In the genomic region with DNA sequence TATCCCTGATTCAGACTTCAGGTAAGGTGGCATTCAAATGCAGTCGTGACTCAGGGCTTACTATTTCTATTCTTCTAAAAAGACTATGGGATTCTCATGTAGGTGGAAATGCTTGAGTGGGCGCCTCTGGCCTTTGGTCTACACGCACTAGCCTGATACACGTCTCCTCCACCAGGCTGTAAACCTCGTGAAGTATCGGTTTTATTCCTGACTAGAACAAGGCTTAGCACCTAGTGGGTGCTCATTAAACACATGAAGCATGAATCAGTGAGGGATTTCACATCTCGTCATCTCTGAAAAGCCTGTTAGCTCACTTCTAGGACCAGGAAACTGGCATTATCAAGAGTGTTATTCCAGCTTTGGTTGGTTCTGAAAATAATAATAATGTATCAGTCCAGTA, we compare ENCODE assay signal across 14 cellular contexts. TPM values are rescaled to one million over a fixed set of nuclear protein-coding genes. Genes with fewer than 3 reads are reported as not detected.
DNase-seq lines count a peak whose midpoint lies in the region; ATAC-seq, FAIRE-seq and TF ChIP-seq lines count a peak whose summit lies in the region.
"Had no signal": no experiment of that assay in that cellular context is flagged by ENCODE, and none has a peak within 500 bp of the region (broad histone marks: within the 10 kb centered on the region; RNA-seq: fewer than 3 reads in every experiment).

No MANE protein-coding gene starts in this region.

- H3K4me2 ChIP-seq in OCI-LY3 (ENCODE audit: low read length): no peak overlapping the region

- no peak for TF ChIP-seq POLR2A in vagina (IDR thresholded peaks at IDR 0.05)

- no peak overlapping the region for H3K27ac Mint-ChIP-seq in mesothelial cell of epicardium

- no peak overlapping the region for H3K4me3 ChIP-seq in OCI-LY3 (ENCODE audit: low read length)
- H3K4me3 ChIP-seq in kidney (ENCODE audit: low read length in 2 of 2): no peak overlapping the region
- H3K4me3 ChIP-seq in vagina: no peak overlapping the region
- H3K4me3 ChIP-seq: dorsolateral prefrontal cortex had no signal

- FAIRE-seq in kidney (lab: Jason Lieb, UNC): no peak

- no peaks in the 10 kb centered on the region for H3K9me3 Mint-ChIP-seq in mesothelial cell of epicardium

- no peak overlapping the region for H3K27ac ChIP-seq in OCI-LY3 (ENCODE audit: low read length)
- peak overlapping the region; percentile 53 to 77 for H3K27ac ChIP-seq in kidney (ENCODE audit: low read depth in 2 of 2, low read length in 2 of 2)
- H3K27ac ChIP-seq in vagina: peak overlapping the region; percentile 63
- H3K27ac ChIP-seq: dorsolateral prefrontal cortex had no signal

- no peak overlapping the region for H3K4me3 Mint-ChIP-seq in mesothelial cell of epicardium

- ATAC-seq in HG02571 (IDR thresholded peaks at IDR 0.05; ENCODE audit: unreplicated experiment): no peak

- peaks cover 2% of the 10 kb centered on the region for H3K27me3 Mint-ChIP-seq in mesothelial cell of epicardium (ENCODE audit: low read depth)

- H3K9ac ChIP-seq in OCI-LY3 (ENCODE audit: low read length): no peak overlapping the region
- H3K9ac ChIP-seq in kidney (ENCODE audit: low read length in 2 of 2): no peak overlapping the region
- H3K9ac ChIP-seq: parathyroid adenoma had no signal

- intact Hi-C loops in kidney (cut with DNase I): no loop called here
- intact Hi-C loops in vagina (cut with DNase I): no loop called here

- peak; percentile 6 to 28 (median 12) for DNase-seq in stimulated activated CD4-positive, alpha-beta T cell treated with anti-CD3 and anti-CD28 coated beads, Interleukin-12 subunit alpha, Interleukin-12 subunit beta, amount 100 ng/mL, for 48 hours (ENCODE audit: low read depth in 2 of 3, low spot score in 1 of 3)
- DNase-seq in stimulated activated CD4-positive, alpha-beta T cell treated with anti-CD3 and anti-CD28 coated beads, Interleukin-12 subunit alpha, Interleukin-12 subunit beta, amount 100 ng/mL, for 4 hours: no peak
- DNase-seq in kidney (no peak), vagina (ENCODE audit: extremely low spot score in 2 of 2) (no peak), DMS53 (lab: John Stamatoyannopoulos, UW) (no peak), mesothelial cell of epicardium (ENCODE audit: low spot score in 2 of 2, unreplicated experiment in 2 of 2) (no peak)
- DNase-seq: dorsolateral prefrontal cortex, NCI-H1092 treated with DMSO at 0.1 percent for 48 hours had no signal

- H3K27me3 ChIP-seq in OCI-LY3 (ENCODE audit: low read depth, low read length) (no peaks in the 10 kb centered on the region), vagina (no peaks in the 10 kb centered on the region)
- H3K27me3 ChIP-seq: dorsolateral prefrontal cortex had no signal

- no peaks in the 10 kb centered on the region for H3K79me2 ChIP-seq in OCI-LY3 (ENCODE audit: low read length)
- H3K79me2 ChIP-seq: parathyroid adenoma had no signal

- no peaks in the 10 kb centered on the region for H3K4me1 Mint-ChIP-seq in mesothelial cell of epicardium

- no peaks in the 10 kb centered on the region for H3K9me3 ChIP-seq in OCI-LY3 (ENCODE audit: insufficient read depth, low read length)
- no peaks in the 10 kb centered on the region for H3K9me3 ChIP-seq in kidney (ENCODE audit: control insufficient read depth in 1 of 2, low read length in 2 of 2)
- H3K9me3 ChIP-seq in vagina: no peaks in the 10 kb centered on the region

- no peaks in the 10 kb centered on the region for H3K36me3 Mint-ChIP-seq in mesothelial cell of epicardium

- H4K20me1 ChIP-seq in OCI-LY3 (ENCODE audit: insufficient read depth, low read length): no peaks in the 10 kb centered on the region

- H3K4me1 ChIP-seq in OCI-LY3 (ENCODE audit: low read length): peaks cover 7% of the 10 kb centered on the region
- H3K4me1 ChIP-seq in kidney (ENCODE audit: control insufficient read depth in 1 of 2, insufficient read depth in 1 of 2, low read depth in 1 of 2, low read length in 2 of 2): peaks cover 7 to 12% of the 10 kb centered on the region in 2 donors
- H3K4me1 ChIP-seq in vagina: peaks cover 12% of the 10 kb centered on the region

- TF ChIP-seq CTCF in OCI-LY3 (IDR thresholded peaks at IDR 0.05; ENCODE audit: low read depth, low read length) (no peak), kidney (IDR thresholded peaks at IDR 0.05; ENCODE audit: borderline replicate concordance, extremely low read depth, insufficient read depth) (no peak), vagina (IDR thresholded peaks at IDR 0.05) (no peak), mesothelial cell of epicardium (IDR thresholded peaks at IDR 0.05; ENCODE audit: unreplicated experiment) (no peak)

- 0 out of 2 replicates have a peak overlapping the region, but pooled peaks have one; percentile 20 for H2AFZ ChIP-seq in OCI-LY3 (ENCODE audit: low read depth, low read length)

- H3K36me3 ChIP-seq in OCI-LY3 (replicated peaks; ENCODE audit: low read depth, low read length) (no peaks in the 10 kb centered on the region), kidney (ENCODE audit: control insufficient read depth in 1 of 2, insufficient read depth in 2 of 2, low read length in 2 of 2) (no peaks in the 10 kb centered on the region), vagina (no peaks in the 10 kb centered on the region)

RNA-seq across cellular contexts. Expression of gene HNF1A, which starts 17.7 kb away (rescaled TPM):
- total RNA-seq in kidney: 6.7 TPM
- 32.4 TPM for polyA plus RNA-seq in kidney (ENCODE audit: insufficient read depth, low read depth, low replicate concordance)
- not detected for total RNA-seq in vagina
- total RNA-seq in mesothelial cell of epicardium: not detected in 3 replicates
- total RNA-seq: dorsolateral prefrontal cortex, fibroblast of villous mesenchyme, NCI-H460 had no signal
- polyA plus RNA-seq: BJ had no signal

RNA-seq across cellular contexts. Expression of gene C12orf43, which starts 55.6 kb away (rescaled TPM):
- 15.6 TPM for total RNA-seq in kidney
- 10.3 TPM for polyA plus RNA-seq in kidney (ENCODE audit: insufficient read depth, low read depth, low replicate concordance)
- 7.4 TPM for total RNA-seq in vagina
- total RNA-seq in mesothelial cell of epicardium: 18.0 to 19.0 TPM (median 18.2 TPM) in 3 replicates

RNA-seq across cellular contexts. Expression of gene SPPL3, which starts 56.5 kb away (rescaled TPM):
- total RNA-seq in kidney (51.9 TPM), vagina (48.9 TPM), mesothelial cell of epicardium (75.6 to 83.4 TPM (median 79.8 TPM) in 3 replicates)
- polyA plus RNA-seq in kidney (ENCODE audit: insufficient read depth, low read depth, low replicate concordance): 23.8 TPM

Comparison
In these comparisons a context has a peak if more than half of its experiments do, and no peak if none do; other contexts are left out.
1. DNase-seq: peak in stimulated activated CD4-positive, alpha-beta T cell treated with anti-CD3 and anti-CD28 coated beads, Interleukin-12 subunit alpha, Interleukin-12 subunit beta, amount 100 ng/mL, for 48 hours (3 of 3); none in stimulated activated CD4-positive, alpha-beta T cell treated with anti-CD3 and anti-CD28 coated beads, Interleukin-12 subunit alpha, Interleukin-12 subunit beta, amount 100 ng/mL, for 4 hours (single experiment), kidney (single experiment), vagina (0 of 2), DMS53 (single experiment) and mesothelial cell of epicardium (0 of 2).